ENCODE assay signal across 9 cellular contexts in the genomic region with DNA sequence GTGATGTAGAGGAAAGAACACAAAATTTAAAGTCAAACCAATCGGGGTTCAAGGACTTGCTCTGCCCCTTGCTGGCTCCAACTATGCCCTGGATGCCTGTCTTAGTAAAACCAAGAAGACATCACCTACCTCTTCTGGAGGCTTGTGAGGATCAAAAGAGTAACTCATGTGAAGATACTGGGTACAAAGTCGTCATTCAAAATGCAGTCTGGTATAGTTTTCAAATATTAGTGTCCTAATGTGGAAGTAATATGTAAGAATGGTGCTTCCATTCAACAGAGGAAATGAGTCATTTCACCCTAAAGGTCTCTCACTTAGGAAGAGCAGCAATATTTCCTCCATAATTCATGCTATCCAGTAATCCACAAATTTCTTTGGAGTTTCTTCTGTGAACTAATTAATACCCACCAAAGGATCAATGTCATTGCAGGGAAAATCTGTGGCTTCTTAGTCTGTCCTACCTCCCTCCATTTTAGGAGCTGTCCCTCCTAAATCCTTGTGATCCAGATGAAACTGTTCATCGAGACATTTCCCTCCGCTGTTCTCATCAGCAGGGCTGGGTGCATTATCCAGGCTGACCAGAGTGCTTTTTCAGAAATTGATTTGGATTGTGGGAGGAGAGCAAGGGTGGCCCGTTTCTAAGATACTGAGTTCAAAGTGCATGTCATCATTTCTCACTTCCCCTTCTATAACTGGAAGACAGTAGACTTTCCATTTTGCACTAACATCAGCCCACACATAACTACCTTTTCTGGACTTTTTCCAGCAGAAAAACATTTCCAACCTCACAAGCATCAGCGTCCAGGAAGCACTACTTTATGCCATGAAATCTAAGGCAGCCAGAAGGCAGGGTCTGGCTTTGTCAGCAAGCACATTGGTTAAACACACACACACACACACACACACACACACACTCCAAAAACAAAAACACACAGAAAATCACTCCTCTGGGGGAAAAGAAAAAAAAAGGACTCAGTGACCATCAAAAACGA.
A peak's percentile ranks its signal among the peaks of the same experiment; 100 is the strongest.
DNase-seq lines count a peak whose midpoint lies in the region; ATAC-seq, FAIRE-seq and TF ChIP-seq lines count a peak whose summit lies in the region.
"Had no signal": no experiment of that assay in that cellular context is flagged by ENCODE, and none has a peak within 500 bp of the region (broad histone marks: within the 10 kb centered on the region; RNA-seq: fewer than 3 reads in every experiment).

No MANE protein-coding gene starts in this region.

- intact Hi-C loops in left ventricle myocardium superior (cut with micrococcal nuclease), result no loop called here
- intact Hi-C loops in esophagus squamous epithelium (cut with DNase I), result no loop called here

- H3K27me3 ChIP-seq in esophagus squamous epithelium, result no peaks in the 10 kb centered on the region
- H3K27me3 ChIP-seq: cardiac muscle cell had no signal

- no peak for TF ChIP-seq CTCF in esophagus squamous epithelium (IDR thresholded peaks at IDR 0.05)

- H3K36me3 ChIP-seq in esophagus squamous epithelium, result no peaks in the 10 kb centered on the region
- H3K36me3 ChIP-seq: cardiac muscle cell had no signal

- peak overlapping the region in 1 of 4 donors; percentile 21 for H3K27ac ChIP-seq in esophagus squamous epithelium
- H3K27ac ChIP-seq: cardiac muscle cell had no signal

- no peak for FAIRE-seq in frontal cortex (lab: Jason Lieb, UNC)

- no peak for TF ChIP-seq POLR2A in esophagus squamous epithelium (IDR thresholded peaks at IDR 0.05)

- peak; percentile 36 for DNase-seq in stimulated activated CD4-positive, alpha-beta T cell treated with anti-CD3 and anti-CD28 coated beads, Interleukin-15, amount 100 ng/mL, for 24 hours
- DNase-seq in stimulated activated CD4-positive, alpha-beta T cell treated with anti-CD3 and anti-CD28 coated beads, Interleukin-4, amount 100 ng/mL, for 24 hours, result no peak
- peak; percentile 50 for DNase-seq in RPMI7951 (ENCODE audit: low read depth)
- no peak for DNase-seq in left ventricle myocardium superior
- no peak for DNase-seq in esophagus squamous epithelium (lab: John Stamatoyannopoulos, UW)
- no peak for DNase-seq in frontal cortex (ENCODE audit: low spot score in 2 of 2)
- DNase-seq in NCI-H187 (lab: John Stamatoyannopoulos, UW), result no peak

- no peaks in the 10 kb centered on the region for H3K9me3 ChIP-seq in esophagus squamous epithelium

- no peak overlapping the region for H3K4me3 ChIP-seq in esophagus squamous epithelium
- H3K4me3 ChIP-seq: cardiac muscle cell had no signal

- H3K4me1 ChIP-seq in esophagus squamous epithelium, result peaks cover 0 to 25% (median 4%) of the 10 kb centered on the region in 3 donors

- 45 to 50% methylated on average over 7 of the region's 7 CpGs for WGBS in esophagus squamous epithelium, 2 donors

- ATAC-seq in HG03025 (IDR thresholded peaks at IDR 0.05; ENCODE audit: low FRiP score, unreplicated experiment) (peak; percentile 67), left ventricle myocardium superior (peak; percentile 62)

Comparison
In these comparisons a context has a peak if more than half of its experiments do, and no peak if none do; other contexts are left out.
1. DNase-seq: peak in stimulated activated CD4-positive, alpha-beta T cell treated with anti-CD3 and anti-CD28 coated beads, Interleukin-15, amount 100 ng/mL, for 24 hours (single experiment) and RPMI7951 (single experiment); none in stimulated activated CD4-positive, alpha-beta T cell treated with anti-CD3 and anti-CD28 coated beads, Interleukin-4, amount 100 ng/mL, for 24 hours (single experiment), left ventricle myocardium superior (single experiment), esophagus squamous epithelium (single experiment), frontal cortex (0 of 2) and NCI-H187 (0 of 2).